11 cellular contexts compared by ENCODE assay signal in the genomic region with DNA sequence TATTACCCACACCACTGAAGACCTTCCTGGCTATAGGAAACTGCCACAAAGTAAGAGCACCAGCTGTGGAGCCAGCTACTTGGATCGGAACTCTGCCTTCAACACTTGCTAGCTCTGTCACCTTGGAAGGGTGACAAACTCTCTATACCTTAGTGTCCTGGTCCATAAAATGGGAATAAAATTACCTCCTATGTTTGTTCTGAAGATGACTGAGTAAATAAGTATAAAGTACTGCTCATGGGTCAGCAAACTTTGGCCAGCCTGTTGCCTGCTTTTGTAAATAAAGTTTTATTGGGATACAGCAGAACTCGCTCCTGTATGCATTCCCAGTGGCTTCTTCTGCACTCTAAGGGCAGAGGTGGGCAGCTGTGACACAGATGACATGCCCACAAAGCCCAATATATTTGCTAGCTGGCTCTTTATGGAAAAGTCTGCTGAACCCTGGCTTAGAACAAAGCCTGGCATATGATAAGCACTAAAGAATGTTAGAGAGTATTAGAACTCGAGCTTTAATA.
"Had no signal": no experiment of that assay in that cellular context is flagged by ENCODE, and none has a peak within 500 bp of the region (broad histone marks: within the 10 kb centered on the region; RNA-seq: fewer than 3 reads in every experiment).

No MANE protein-coding gene starts in this region.

- FAIRE-seq: H1, H54 had no signal

- H3K36me3 ChIP-seq: HAP-1 had no signal

- H3K4me1 ChIP-seq: HAP-1 had no signal

- H3K4me3 ChIP-seq: GM23248, GM23338, HAP-1 had no signal

- H3K9me3 ChIP-seq: HAP-1 had no signal

- H3K9ac ChIP-seq: GM23248 had no signal

- H3K4me2 ChIP-seq: GM23338 had no signal

- ATAC-seq: GM23338, HCT116 had no signal

- DNase-seq: GM23248, GOT3, H7, H9, HCEC 1CT, HFFc6 had no signal

- H2AFZ ChIP-seq: GM23248, GM23338 had no signal

- H3K27ac ChIP-seq: GM23248 had no signal
